In the genomic region with DNA sequence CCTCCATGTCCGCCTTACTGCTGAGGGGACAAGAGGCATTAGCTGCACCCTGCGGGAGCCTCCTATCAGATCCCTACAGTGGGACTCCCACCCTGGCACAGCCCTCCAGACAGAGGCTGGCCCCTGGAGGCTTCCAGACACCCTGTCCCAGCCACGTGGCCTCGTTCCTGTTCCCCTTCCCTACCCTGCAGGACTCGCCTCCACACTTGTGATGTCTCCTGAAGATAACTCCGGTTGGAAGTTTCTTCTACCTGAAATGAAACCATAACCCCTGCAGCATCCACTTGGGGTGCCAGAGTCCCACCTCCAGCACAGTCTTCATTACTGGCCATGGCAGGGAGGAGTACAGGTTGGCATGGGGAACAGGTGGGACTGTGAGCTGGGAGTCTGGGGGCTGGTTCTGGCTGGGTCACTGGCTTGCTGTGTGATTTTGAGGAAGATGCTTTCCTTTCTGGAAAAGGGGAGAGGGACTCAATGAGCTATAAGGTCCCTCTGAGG, we compare ENCODE assay signal across 8 cellular contexts. TPM values are rescaled to one million over a fixed set of nuclear protein-coding genes. Genes with fewer than 3 reads are reported as not detected.
A peak's percentile ranks its signal among the peaks of the same experiment; 100 is the strongest.
DNase-seq lines count a peak whose midpoint lies in the region; ATAC-seq and TF ChIP-seq lines count a peak whose summit lies in the region.

No MANE protein-coding gene starts in this region.

- DNase-seq in CD8-positive, alpha-beta memory T cell, result peak in 1 of 5 donors; percentile 29
- DNase-seq in NCI-H187 treated with DMSO at 0.1 percent for 48 hours (lab: John Stamatoyannopoulos, UW) (no peak), NCI-H2107 treated with DMSO at 0.1 percent for 48 hours (lab: John Stamatoyannopoulos, UW; ENCODE audit: unreplicated experiment) (no peak), NCI-H1694 treated with DMSO at 0.1 percent for 48 hours (lab: John Stamatoyannopoulos, UW) (no peak)

- TF ChIP-seq CTCF in OCI-LY1 (IDR thresholded peaks at IDR 0.05; ENCODE audit: low read length), result peak; percentile 25; the same call in 1 of the 2 replicates
- peak; percentile 11 for TF ChIP-seq CTCF in neutrophil (IDR thresholded peaks at IDR 0.05)

- H3K4me1 ChIP-seq in CD8-positive, alpha-beta memory T cell (ENCODE audit: insufficient read depth, low read length), result peaks cover 78% of the 10 kb centered on the region
- H3K4me1 ChIP-seq in OCI-LY1 (ENCODE audit: insufficient read depth, low read length, severe bottlenecking) (peaks cover 35% of the 10 kb centered on the region), neutrophil (ENCODE audit: control insufficient read depth in 1 of 2, insufficient read depth in 1 of 2, low read depth in 1 of 2, low read length in 1 of 2) (peaks cover 49 to 72% of the 10 kb centered on the region in 2 experiments)

- peak overlapping the region; percentile 72 to 95 (median 83) for H3K4me3 Mint-ChIP-seq in CD8-positive, alpha-beta memory T cell

- H3K27ac Mint-ChIP-seq in CD8-positive, alpha-beta memory T cell, result peak overlapping the region; percentile 89 to 99 (median 95)

- no peaks in the 10 kb centered on the region for H4K20me1 ChIP-seq in OCI-LY1 (ENCODE audit: insufficient read depth, low read length)

- no peaks in the 10 kb centered on the region for H3K27me3 Mint-ChIP-seq in CD8-positive, alpha-beta memory T cell

- ATAC-seq in GM19455 (IDR thresholded peaks at IDR 0.05; ENCODE audit: unreplicated experiment), result no peak

- H2AFZ ChIP-seq in OCI-LY1 (ENCODE audit: low read length), result no peak overlapping the region

- POLR2A ChIA-PET in CD8-positive, alpha-beta memory T cell (lab: Charles Lee), result interaction anchor here (1.3 to 9.6 kb wide), 4 partner anchors 8 to 26 kb away, joined by 4 to 50 read pairs (median 18); a partner anchor contains a TSS

- H3K4me1 Mint-ChIP-seq in CD8-positive, alpha-beta memory T cell, result peaks cover 64 to 89% (median 69%) of the 10 kb centered on the region in 3 donors

- H3K79me2 ChIP-seq in OCI-LY1 (ENCODE audit: insufficient read depth, low read length), result no peaks in the 10 kb centered on the region

- no peaks in the 10 kb centered on the region for H3K36me3 ChIP-seq in CD8-positive, alpha-beta memory T cell (ENCODE audit: insufficient read depth, low read length)
- H3K36me3 ChIP-seq in OCI-LY1 (ENCODE audit: insufficient read depth, low read length) (peaks cover 31% of the 10 kb centered on the region; the same call in 1 of the 2 replicates), neutrophil (peaks cover 23% of the 10 kb centered on the region)

- H3K27ac ChIP-seq in CD8-positive, alpha-beta memory T cell (ENCODE audit: low read depth, low read length), result peak overlapping the region; percentile 57
- H3K27ac ChIP-seq in OCI-LY1 (ENCODE audit: low read depth, low read length, poor library complexity, severe bottlenecking) (peak overlapping the region; percentile 79), cingulate gyrus (ENCODE audit: low read depth, low read length) (peak overlapping the region; percentile 88), neutrophil (peak overlapping the region; percentile 95)

- H3K36me3 Mint-ChIP-seq in CD8-positive, alpha-beta memory T cell, result peaks cover 0 to 14% (median 0%) of the 10 kb centered on the region in 3 donors

- no peak overlapping the region; the same call in 1 of the 2 replicates for H3K9ac ChIP-seq in OCI-LY1 (ENCODE audit: low read length)

- H3K4me3 ChIP-seq in CD8-positive, alpha-beta memory T cell (ENCODE audit: low read length), result peak overlapping the region; percentile 50
- H3K4me3 ChIP-seq in OCI-LY1 (ENCODE audit: low read depth, low read length, poor library complexity, severe bottlenecking) (no peak overlapping the region), neutrophil (ENCODE audit: low read depth in 1 of 2, low read length in 1 of 2) (peak overlapping the region; percentile 43 to 49)

- no peaks in the 10 kb centered on the region for H3K27me3 ChIP-seq in CD8-positive, alpha-beta memory T cell (ENCODE audit: insufficient read depth, low read length, poor library complexity, severe bottlenecking)
- H3K27me3 ChIP-seq in OCI-LY1 (ENCODE audit: insufficient read depth, low read length) (no peaks in the 10 kb centered on the region), neutrophil (no peaks in the 10 kb centered on the region)

- no peaks in the 10 kb centered on the region for H3F3A ChIP-seq in OCI-LY1 (ENCODE audit: insufficient read depth, low read length)

- H3K4me2 ChIP-seq in OCI-LY1 (ENCODE audit: low read length), result peak overlapping the region; percentile 11; the same call in 1 of the 2 replicates

- H3K9me2 ChIP-seq in OCI-LY1 (ENCODE audit: low read depth, low read length), result no peaks in the 10 kb centered on the region

- CTCF ChIA-PET in CD8-positive, alpha-beta memory T cell (lab: Charles Lee), result interaction anchor here (1.5 to 16.3 kb wide), 8 partner anchors 6 to 96 kb away, joined by 4 to 375 read pairs (median 37); a partner anchor contains a TSS

- H3K9me3 ChIP-seq in CD8-positive, alpha-beta memory T cell (ENCODE audit: low read length), result no peaks in the 10 kb centered on the region
- no peaks in the 10 kb centered on the region for H3K9me3 ChIP-seq in OCI-LY1 (ENCODE audit: low read length)
- H3K9me3 ChIP-seq in neutrophil, result no peaks in the 10 kb centered on the region

- no peaks in the 10 kb centered on the region for H3K9me3 Mint-ChIP-seq in CD8-positive, alpha-beta memory T cell

RNA-seq across cellular contexts. Expression of a gene that starts 4.9 kb away (rescaled TPM):
- 10 to 100 TPM; 93.1 to 94.6 TPM for total RNA-seq in CD8-positive, alpha-beta memory T cell
- 32.3 TPM for polyA plus RNA-seq in CD8-positive, alpha-beta memory T cell

RNA-seq across cellular contexts. Expression of a gene that starts 24.0 kb away (rescaled TPM):
- 10 to 100 TPM; 36.0 to 37.8 TPM for total RNA-seq in CD8-positive, alpha-beta memory T cell
- 7.1 TPM for polyA plus RNA-seq in CD8-positive, alpha-beta memory T cell

RNA-seq across cellular contexts. Expression of a gene that starts 25.9 kb away (rescaled TPM):
- total RNA-seq in CD8-positive, alpha-beta memory T cell, result 10 to 100 TPM; 69.1 to 74.3 TPM
- polyA plus RNA-seq in CD8-positive, alpha-beta memory T cell, result 34.9 TPM

RNA-seq across cellular contexts. Expression of a gene that starts 40.9 kb away (rescaled TPM):
- total RNA-seq in CD8-positive, alpha-beta memory T cell, result 100 to 1,000 TPM; 204 to 223 TPM
- polyA plus RNA-seq in CD8-positive, alpha-beta memory T cell, result 182 TPM

RNA-seq across cellular contexts. Expression of a gene that starts 51.6 kb away (rescaled TPM):
- 10 to 100 TPM; 53.6 to 57.2 TPM for total RNA-seq in CD8-positive, alpha-beta memory T cell
- polyA plus RNA-seq in CD8-positive, alpha-beta memory T cell, result 38.3 TPM
